Comparison of ENCODE assay signal across 24 cellular contexts in genomic region chr16:56448005-56448404, GRCh38. TPM values are rescaled to one million over a fixed set of nuclear protein-coding genes. Genes with fewer than 3 reads are reported as not detected.
DNase-seq lines count a peak whose midpoint lies in the region; ATAC-seq, FAIRE-seq and TF ChIP-seq lines count a peak whose summit lies in the region.
"Had no signal": no experiment of that assay in that cellular context is flagged by ENCODE, and none has a peak within 500 bp of the region (broad histone marks: within the 10 kb centered on the region; RNA-seq: fewer than 3 reads in every experiment).

No MANE protein-coding gene starts in this region.

- ATAC-seq in A549 = no peak
- ATAC-seq: psoas muscle had no signal

- H3K9me2 ChIP-seq in PC-9 (ENCODE audit: insufficient read depth) = no peaks in the 10 kb centered on the region

- CTCF ChIA-PET in A549 (lab: Yijun Ruan, JAX) (interaction anchor here (1.1 kb wide), 1 partner anchor 48 kb away, joined by 3 read pairs; no protein-coding TSS in a partner anchor), PC-9 (lab: Charles Lee) (interaction anchor here (0.5 kb wide), 1 partner anchor 41 kb away, joined by 4 read pairs; no protein-coding TSS in a partner anchor), endothelial cell of umbilical vein (lab: Charles Lee) (no interaction called here)

- H3K36me3 ChIP-seq in BLaER1 = peaks cover 51% of the 10 kb centered on the region
- peaks cover 31% of the 10 kb centered on the region for H3K36me3 ChIP-seq in PC-9 (ENCODE audit: low read depth)
- H3K36me3 ChIP-seq in endothelial cell of umbilical vein (ENCODE audit: control insufficient read depth in 2 of 2, extremely low read depth in 1 of 2, insufficient read depth in 2 of 2, low read length in 2 of 2) = peaks cover 9 to 10% of the 10 kb centered on the region in 2 experiments
- peaks cover 77% of the 10 kb centered on the region for H3K36me3 ChIP-seq in MG63
- H3K36me3 ChIP-seq: colonic mucosa had no signal

- H3K4me1 ChIP-seq in A549 (peaks cover 33% of the 10 kb centered on the region), BLaER1 (peaks cover 31% of the 10 kb centered on the region), PC-9 (replicated peaks; ENCODE audit: insufficient read depth) (peaks cover 37% of the 10 kb centered on the region), endothelial cell of umbilical vein (ENCODE audit: control insufficient read depth, extremely low read depth, insufficient read depth, low read length) (peaks cover 30% of the 10 kb centered on the region)

- BruUV-seq in PC-9 (replicated peaks; lab: Mats Ljungman, UMichigan) = no TSS peak
- BruUV-seq in endothelial cell of umbilical vein (replicated peaks; lab: Mats Ljungman, UMichigan) = no TSS peak

- H3K9me3 ChIP-seq in A549 = no peaks in the 10 kb centered on the region
- H3K9me3 ChIP-seq in BLaER1 = no peaks in the 10 kb centered on the region
- no peaks in the 10 kb centered on the region for H3K9me3 ChIP-seq in PC-9 (ENCODE audit: insufficient read depth, low read depth)
- H3K9me3 ChIP-seq in endothelial cell of umbilical vein (replicated peaks; ENCODE audit: control insufficient read depth, insufficient read depth, low read length) = no peaks in the 10 kb centered on the region
- H3K9me3 ChIP-seq in MG63 = no peaks in the 10 kb centered on the region
- H3K9me3 ChIP-seq: colonic mucosa, psoas muscle, spleen, testis had no signal

- DNase-seq in A549 (ENCODE audit: low read depth in 1 of 2, low spot score in 1 of 2) (no peak), PC-9 (no peak), endothelial cell of umbilical vein (ENCODE audit: low read depth, low spot score) (no peak), NCI-H1105 treated with DMSO at 0.1 percent for 48 hours (lab: John Stamatoyannopoulos, UW) (no peak), NCI-H2196 (lab: John Stamatoyannopoulos, UW; ENCODE audit: unreplicated experiment) (no peak), hypothalamus (lab: John Stamatoyannopoulos, UW) (no peak), MG63 (no peak)
- DNase-seq: activated CD8-positive, alpha-beta memory T cell treated with anti-CD3 and anti-CD28 coated beads for 24 hours; colonic mucosa; foreskin fibroblast; hippocampal formation; Kasumi-1; kidney; naive B cell; NCI-H1436; NCI-H2171 treated with DMSO at 0.1 percent for 48 hours; NCI-H82; psoas muscle; spleen; testis had no signal

- H3K4me3 ChIP-seq in A549 = no peak overlapping the region
- no peak overlapping the region for H3K4me3 ChIP-seq in BLaER1
- H3K4me3 ChIP-seq in PC-9 = no peak overlapping the region
- H3K4me3 ChIP-seq in endothelial cell of umbilical vein (replicated peaks in 1 of 3; ENCODE audit: insufficient read depth in 1 of 3, low read depth in 1 of 3, low read length in 3 of 3) = no peak overlapping the region
- H3K4me3 ChIP-seq in MG63 = no peak overlapping the region
- H3K4me3 ChIP-seq: colonic mucosa, psoas muscle, spleen, testis had no signal

- POLR2A ChIA-PET in A549 (lab: Yijun Ruan, JAX) (no interaction called here), PC-9 (lab: Charles Lee; ENCODE audit: unreplicated experiment) (no interaction called here), endothelial cell of umbilical vein (lab: Charles Lee) (no interaction called here)

- no peak for TF ChIP-seq EP300 in A549 (IDR thresholded peaks at IDR 0.05)

- H3K9me1 ChIP-seq in endothelial cell of umbilical vein (replicated peaks; ENCODE audit: control insufficient read depth, extremely low read depth, insufficient read depth, low read length) = no peaks in the 10 kb centered on the region

- peaks cover 89% of the 10 kb centered on the region for H3K79me2 ChIP-seq in PC-9 (ENCODE audit: low read depth)
- H3K79me2 ChIP-seq in endothelial cell of umbilical vein (ENCODE audit: control insufficient read depth, insufficient read depth, low read length) = peaks cover 59% of the 10 kb centered on the region

- H3K27ac ChIP-seq in A549 = no peak overlapping the region
- H3K27ac ChIP-seq in BLaER1 = no peak overlapping the region
- H3K27ac ChIP-seq in PC-9 = no peak overlapping the region
- no peak overlapping the region for H3K27ac ChIP-seq in endothelial cell of umbilical vein (ENCODE audit: insufficient read depth, low read depth, low read length)
- H3K27ac ChIP-seq: colonic mucosa, psoas muscle, spleen, testis, VCaP had no signal

- dilution Hi-C loops in endothelial cell of umbilical vein (cut with MboI; ENCODE audit: extremely low pct_ligation_motif_present, low sequenced_read_pairs) = no loop called here

- no peak for TF ChIP-seq RAD21 in A549 (conservative IDR thresholded peaks at IDR 0.05 in 1 of 2, IDR thresholded peaks at IDR 0.05 in 1 of 2)

- no peak overlapping the region for H3K9ac ChIP-seq in BLaER1
- no peak overlapping the region for H3K9ac ChIP-seq in endothelial cell of umbilical vein (replicated peaks; ENCODE audit: extremely low read depth, insufficient read depth, low read length)

- no peak overlapping the region for H2AFZ ChIP-seq in PC-9
- no peak overlapping the region for H2AFZ ChIP-seq in endothelial cell of umbilical vein (ENCODE audit: low read depth, low read length)

- FAIRE-seq in A549 (lab: Jason Lieb, UNC) = no peak
- no peak for FAIRE-seq in endothelial cell of umbilical vein (lab: Jason Lieb, UNC)
- FAIRE-seq: GM12892, kidney, RCC 7860 had no signal

- H3K4me2 ChIP-seq in A549 (peak overlapping the region; percentile 96; the same call in 2 of the 3 replicates), BLaER1 (peak overlapping the region; percentile 1; the same call in 1 of the 2 replicates), PC-9 (peak overlapping the region; percentile 93; the same call in 1 of the 2 replicates), endothelial cell of umbilical vein (ENCODE audit: insufficient read depth, low read length) (peak overlapping the region; percentile 9)

- no peaks in the 10 kb centered on the region for H3K27me3 ChIP-seq in BLaER1
- H3K27me3 ChIP-seq in PC-9 (ENCODE audit: insufficient read depth, low read depth) = no peaks in the 10 kb centered on the region
- no peaks in the 10 kb centered on the region for H3K27me3 ChIP-seq in endothelial cell of umbilical vein (ENCODE audit: control insufficient read depth in 2 of 2, insufficient read depth in 2 of 2, low read length in 2 of 2)
- no peaks in the 10 kb centered on the region for H3K27me3 ChIP-seq in MG63
- H3K27me3 ChIP-seq: colonic mucosa, spleen, testis had no signal

- TF ChIP-seq CTCF in A549 (IDR thresholded peaks at IDR 0.05) (no peak), PC-9 (conservative IDR thresholded peaks at IDR 0.05) (no peak), endothelial cell of umbilical vein (IDR thresholded peaks at IDR 0.05; ENCODE audit: extremely low read depth in 1 of 2, insufficient read depth in 1 of 2, low read depth in 1 of 2, low read length in 2 of 2) (no peak)

- H3F3A ChIP-seq in PC-9 (ENCODE audit: insufficient read depth, low read depth) = peaks cover 11% of the 10 kb centered on the region; the same call in 1 of the 2 replicates

- no peak for TF ChIP-seq POLR2A in A549 (IDR thresholded peaks at IDR 0.05; ENCODE audit: low read length)
- TF ChIP-seq POLR2A in endothelial cell of umbilical vein (IDR thresholded peaks at IDR 0.05; ENCODE audit: low read depth, low read length) = no peak

- intact Hi-C loops in PC-9 (cut with micrococcal nuclease; ENCODE audit: unreplicated experiment) = no loop called here
- intact Hi-C loops in endothelial cell of umbilical vein (cut with micrococcal nuclease) = no loop called here

- peaks cover 53% of the 10 kb centered on the region for H4K20me1 ChIP-seq in BLaER1
- H4K20me1 ChIP-seq in PC-9 (ENCODE audit: insufficient read depth) = peaks cover 28% of the 10 kb centered on the region; the same call in 1 of the 2 replicates
- H4K20me1 ChIP-seq in endothelial cell of umbilical vein (replicated peaks; ENCODE audit: control insufficient read depth, extremely low read depth, insufficient read depth, low read length) = no peaks in the 10 kb centered on the region

RNA-seq across cellular contexts. Expression of gene NUDT21, which starts 3.1 kb away (rescaled TPM):
- polyA plus RNA-seq in A549 (2011; rRNA removed) (128 and 153 TPM in 2 replicates), A549 (2017; fragmentation: RNase III; extraction: RNeasy Plus Mini Kit Qiagen cat#74134 plus additional on column Dnase treatment) (58.7 to 68.4 TPM (median 62.8 TPM) in 3 replicates), endothelial cell of umbilical vein (48.2 and 56.4 TPM in 2 replicates)
- 62.1 and 69.5 TPM in 2 replicates for polyA plus RNA-seq in A549 (2012; cell fraction: cytosol; rRNA removed)
- polyA plus RNA-seq in A549 (2012; cell fraction: nucleus; rRNA removed) = 34.0 and 51.1 TPM in 2 replicates
- polyA minus RNA-seq in A549 (2011; rRNA and poly(A)+ RNA removed) = 52.8 and 71.6 TPM in 2 replicates
- total RNA-seq in PC-9 (2021) (139 and 171 TPM in 2 replicates), endothelial cell of umbilical vein (155 and 158 TPM in 2 replicates)
- 63.1 and 71.1 TPM in 2 replicates for polyA plus RNA-seq in endothelial cell of umbilical vein (2011; cell fraction: cytosol; rRNA removed)
- 40.0 and 43.5 TPM in 2 replicates for polyA plus RNA-seq in endothelial cell of umbilical vein (2011; cell fraction: nucleus; rRNA removed)
- 110 and 149 TPM in 2 replicates for polyA plus RNA-seq in endothelial cell of umbilical vein (2012)
- 94.2 and 106 TPM in 2 replicates for polyA minus RNA-seq in endothelial cell of umbilical vein
- 82.9 TPM for polyA minus RNA-seq in endothelial cell of umbilical vein (2011; cell fraction: cytosol; rRNA and poly(A)+ RNA removed)
- polyA minus RNA-seq in endothelial cell of umbilical vein (2011; cell fraction: nucleus; rRNA and poly(A)+ RNA removed) = 45.8 and 50.7 TPM in 2 replicates
- total RNA-seq in MG63 (2014; rRNA removed; shearing (Covaris generic); ENCODE audit: low replicate concordance) = 191 and 387 TPM in 2 replicates

RNA-seq across cellular contexts. Expression of gene OGFOD1, which starts 3.3 kb away (rescaled TPM):
- 72.6 and 94.1 TPM in 2 replicates for polyA plus RNA-seq in A549 (2011; rRNA removed)
- polyA plus RNA-seq in A549 (2012; cell fraction: cytosol; rRNA removed) = 25.7 and 30.4 TPM in 2 replicates
- polyA plus RNA-seq in A549 (2012; cell fraction: nucleus; rRNA removed) = 12.7 and 17.1 TPM in 2 replicates
- 71.6 to 79.7 TPM (median 72.7 TPM) in 3 replicates for polyA plus RNA-seq in A549 (2017; fragmentation: RNase III; extraction: RNeasy Plus Mini Kit Qiagen cat#74134 plus additional on column Dnase treatment)
- 45.3 and 52.9 TPM in 2 replicates for polyA minus RNA-seq in A549 (2011; rRNA and poly(A)+ RNA removed)
- 24.8 and 30.0 TPM in 2 replicates for total RNA-seq in PC-9 (2021)
- 52.3 and 54.8 TPM in 2 replicates for total RNA-seq in endothelial cell of umbilical vein
- 16.5 and 26.6 TPM in 2 replicates for polyA plus RNA-seq in endothelial cell of umbilical vein
- polyA plus RNA-seq in endothelial cell of umbilical vein (2011; cell fraction: cytosol; rRNA removed) = 31.0 and 40.1 TPM in 2 replicates
- 21.6 and 28.6 TPM in 2 replicates for polyA plus RNA-seq in endothelial cell of umbilical vein (2011; cell fraction: nucleus; rRNA removed)
- 71.1 and 84.9 TPM in 2 replicates for polyA plus RNA-seq in endothelial cell of umbilical vein (2012)
- polyA minus RNA-seq in endothelial cell of umbilical vein = 32.9 and 47.5 TPM in 2 replicates
- polyA minus RNA-seq in endothelial cell of umbilical vein (2011; cell fraction: cytosol; rRNA and poly(A)+ RNA removed) = 23.4 TPM
- polyA minus RNA-seq in endothelial cell of umbilical vein (2011; cell fraction: nucleus; rRNA and poly(A)+ RNA removed) = 13.9 and 26.3 TPM in 2 replicates
- total RNA-seq in MG63 (2014; rRNA removed; shearing (Covaris generic); ENCODE audit: low replicate concordance) = 217 and 688 TPM in 2 replicates

RNA-seq across cellular contexts. Expression of gene AMFR, which starts 22.7 kb away (rescaled TPM):
- polyA plus RNA-seq in A549 (2011; rRNA removed) = 88.5 and 92.8 TPM in 2 replicates
- 57.5 and 68.6 TPM in 2 replicates for polyA plus RNA-seq in A549 (2012; cell fraction: cytosol; rRNA removed)
- 92.4 and 94.5 TPM in 2 replicates for polyA plus RNA-seq in A549 (2012; cell fraction: nucleus; rRNA removed)
- polyA plus RNA-seq in A549 (2017; fragmentation: RNase III; extraction: RNeasy Plus Mini Kit Qiagen cat#74134 plus additional on column Dnase treatment) = 61.3 to 68.9 TPM (median 68.6 TPM) in 3 replicates
- 473 and 499 TPM in 2 replicates for polyA minus RNA-seq in A549 (2011; rRNA and poly(A)+ RNA removed)
- 89.4 and 132 TPM in 2 replicates for total RNA-seq in PC-9 (2021)
- 66.5 and 77.4 TPM in 2 replicates for total RNA-seq in endothelial cell of umbilical vein
- 71.7 and 75.4 TPM in 2 replicates for polyA plus RNA-seq in endothelial cell of umbilical vein
- 55.7 and 62.1 TPM in 2 replicates for polyA plus RNA-seq in endothelial cell of umbilical vein (2011; cell fraction: cytosol; rRNA removed)
- polyA plus RNA-seq in endothelial cell of umbilical vein (2011; cell fraction: nucleus; rRNA removed) = 55.2 and 63.1 TPM in 2 replicates
- polyA plus RNA-seq in endothelial cell of umbilical vein (2012) = 74.6 and 96.1 TPM in 2 replicates
- 226 and 271 TPM in 2 replicates for polyA minus RNA-seq in endothelial cell of umbilical vein
- polyA minus RNA-seq in endothelial cell of umbilical vein (2011; cell fraction: cytosol; rRNA and poly(A)+ RNA removed) = 67.0 TPM
- 67.5 and 90.1 TPM in 2 replicates for polyA minus RNA-seq in endothelial cell of umbilical vein (2011; cell fraction: nucleus; rRNA and poly(A)+ RNA removed)
- 296 and 395 TPM in 2 replicates for total RNA-seq in MG63 (2014; rRNA removed; shearing (Covaris generic); ENCODE audit: low replicate concordance)

Comparison
In these comparisons a context has a peak if more than half of its experiments do, and no peak if none do; other contexts are left out.
1. H3K4me2 ChIP-seq: peak in every context shown above with its lines; median percentile 96 in A549; 93 in PC-9; 9 in endothelial cell of umbilical vein; 1 in BLaER1.